ENCODE assay signal across 8 cellular contexts in genomic region chr16:68704232-68704867, GRCh38. TPM values are rescaled to one million over a fixed set of nuclear protein-coding genes. Genes with fewer than 3 reads are reported as not detected.
A peak's percentile ranks its signal among the peaks of the same experiment; 100 is the strongest.
DNase-seq lines count a peak whose midpoint lies in the region; ATAC-seq and TF ChIP-seq lines count a peak whose summit lies in the region.

No MANE protein-coding gene starts in this region.

- intact Hi-C loops in CD14-positive monocyte (cut with micrococcal nuclease) = loop anchor here (10.0 kb wide), 2 partner anchors 100 to 420 kb away; no protein-coding TSS in a partner anchor

- peak; percentile 77 for TF ChIP-seq CTCF in CD14-positive monocyte (IDR thresholded peaks at IDR 0.05)
- peak; percentile 83 for TF ChIP-seq CTCF in HFF-Myc (IDR thresholded peaks at IDR 0.05; ENCODE audit: low read depth, low read length, missing control alignments)

- peak overlapping the region in 1 of 2 donors; percentile 46 for H3K4me3 Mint-ChIP-seq in CD14-positive monocyte
- no peak overlapping the region for H3K4me3 Mint-ChIP-seq in memory B cell

- H3K36me3 Mint-ChIP-seq in CD14-positive monocyte (no peaks in the 10 kb centered on the region), memory B cell (no peaks in the 10 kb centered on the region)

- no peak overlapping the region for H3K4me3 ChIP-seq in HFF-Myc (replicated peaks; ENCODE audit: low read depth, low read length)

- H3K9me3 Mint-ChIP-seq in CD14-positive monocyte (no peaks in the 10 kb centered on the region), memory B cell (no peaks in the 10 kb centered on the region)

- ATAC-seq in memory B cell (ENCODE audit: low read depth) (peak; percentile 52), HG03442 (IDR thresholded peaks at IDR 0.05; ENCODE audit: unreplicated experiment) (no peak)

- DNase-seq in CD14-positive monocyte (ENCODE audit: low spot score) = no peak
- DNase-seq in HFF-Myc (ENCODE audit: extremely low read depth, low read depth) = peak; percentile 39
- DNase-seq in NCI-H69 (lab: John Stamatoyannopoulos, UW) = peak; percentile 81
- DNase-seq in activated CD4-positive, alpha-beta T cell treated with anti-CD3 and anti-CD28 coated beads, Interleukin-2, amount 50 U/mL, for 24 hours (ENCODE audit: low read depth in 1 of 2, low spot score in 1 of 2) = peak; percentile 52
- peak; percentile 9 for DNase-seq in effector CD4-positive, alpha-beta T cell
- DNase-seq in memory B cell (ENCODE audit: low spot score in 2 of 2) = peak; percentile 43 to 57
- peak; percentile 34 for DNase-seq in stimulated activated CD8-positive, alpha-beta memory T cell treated with anti-CD3 and anti-CD28 coated beads, Interleukin-4, amount 100 ng/mL, for 24 hours (ENCODE audit: low read depth)

- H3K4me1 Mint-ChIP-seq in CD14-positive monocyte (peaks cover 16% of the 10 kb centered on the region), memory B cell (peaks cover 3% of the 10 kb centered on the region)

- H3K27ac Mint-ChIP-seq in CD14-positive monocyte (no peak overlapping the region), memory B cell (no peak overlapping the region)

- H3K27me3 Mint-ChIP-seq in CD14-positive monocyte (ENCODE audit: low read depth in 3 of 3) (peaks cover 3 to 10% (median 8%) of the 10 kb centered on the region in 3 donors), memory B cell (peaks cover 8% of the 10 kb centered on the region)

RNA-seq across cellular contexts. Expression of gene CDH1, which starts 32.7 kb away (rescaled TPM):
- polyA plus RNA-seq in CD14-positive monocyte = under 1 TPM in 1 of 2 donors, not detected in 1; 0.13 TPM

RNA-seq across cellular contexts. Expression of gene CDH3, which starts 59.2 kb away (rescaled TPM):
- polyA plus RNA-seq in CD14-positive monocyte = not detected
